Comparison of ENCODE assay signal across 16 cellular contexts in the genomic region with DNA sequence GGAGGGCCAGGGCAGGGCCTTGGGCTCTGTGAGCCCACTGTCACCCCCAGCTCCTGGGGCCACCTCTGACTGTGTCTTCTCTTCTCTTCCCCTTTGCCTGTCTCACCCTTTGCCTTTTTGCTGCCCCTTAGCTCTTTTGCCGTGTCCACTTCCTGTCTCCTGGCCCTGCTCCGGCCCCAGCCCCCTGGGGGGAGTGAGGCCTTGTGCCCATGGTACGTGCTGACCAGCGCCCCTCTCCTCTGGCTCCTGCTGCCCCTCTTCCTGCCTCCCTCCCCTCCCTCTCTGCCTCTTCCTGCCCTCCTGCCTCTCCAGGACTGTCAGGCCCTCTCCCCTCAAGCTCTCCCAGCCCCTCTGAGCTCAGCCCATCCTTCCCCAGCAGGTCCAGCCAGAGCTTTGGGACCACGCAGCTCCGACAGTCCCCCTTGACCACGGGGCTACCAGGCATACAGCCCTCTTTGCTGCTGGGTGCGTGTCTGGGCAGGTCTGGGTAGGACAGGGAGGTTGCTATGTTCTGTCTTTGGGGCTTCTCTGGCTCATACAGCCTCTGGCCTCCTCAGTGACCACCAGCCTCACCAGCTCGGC.
"Had no signal": no experiment of that assay in that cellular context is flagged by ENCODE, and none has a peak within 500 bp of the region (broad histone marks: within the 10 kb centered on the region; RNA-seq: fewer than 3 reads in every experiment).

No MANE protein-coding gene starts in this region.

- H3K27ac ChIP-seq: adrenal gland, tibial artery, uterus had no signal

- H3K27ac Mint-ChIP-seq: activated B cell treated with CpG ODN at 0.5 μM for 24 hours; activated CD4-positive, alpha-beta memory T cell treated with anti-CD3 and anti-CD28 coated beads, Interleukin-2, amount 10 ng/mL, durations not matched to agents 7 days and 5 days; activated naive CD4-positive, alpha-beta T cell treated with anti-CD3 and anti-CD28 coated beads for 36 hours; activated T-cell treated with anti-CD3 and anti-CD28 coated beads, Interleukin-2, amount 50 U/mL, for 24 hours; natural killer cell treated with Interleukin-12 subunit alpha and Interleukin-12 subunit beta and Interleukin-15 and Interleukin-18, amount 100 ng/mL, for 72 hours had no signal

- H3K36me3 Mint-ChIP-seq: natural killer cell treated with Interleukin-12 subunit alpha and Interleukin-12 subunit beta and Interleukin-15 and Interleukin-18, amount 100 ng/mL, for 72 hours had no signal

- H3K27me3 Mint-ChIP-seq: effector memory CD8-positive, alpha-beta T cell; natural killer cell treated with Interleukin-12 subunit alpha and Interleukin-12 subunit beta and Interleukin-15 and Interleukin-18, amount 100 ng/mL, for 72 hours had no signal

- H3K9me3 ChIP-seq: adrenal gland, tibial artery, uterus had no signal

- DNase-seq: activated B cell treated with CpG ODN at 0.5 μM for 24 hours; activated CD4-positive, alpha-beta memory T cell treated with anti-CD3 and anti-CD28 coated beads, Interleukin-2, amount 10 ng/mL, durations not matched to agents 7 days and 5 days; activated CD4-positive, alpha-beta T cell treated with anti-CD3 and anti-CD28 coated beads for 48 hours; activated naive CD4-positive, alpha-beta T cell treated with anti-CD3 and anti-CD28 coated beads for 36 hours; activated T-cell treated with anti-CD3 and anti-CD28 coated beads, Interleukin-2, amount 50 U/mL, for 24 hours; adrenal gland; effector memory CD8-positive, alpha-beta T cell; left cardiac atrium; occipital lobe; stimulated activated CD4-positive, alpha-beta T cell treated with anti-CD3 and anti-CD28 coated beads, Interleukin-12 subunit alpha, Interleukin-12 subunit beta, amount 100 ng/mL, for 4 hours; stimulated activated CD4-positive, alpha-beta T cell treated with anti-CD3 and anti-CD28 coated beads, Interleukin-1b, Interleukin-23, amount 100 ng/mL, for 48 hours; stimulated activated CD8-positive, alpha-beta memory T cell treated with anti-CD3 and anti-CD28 coated beads, Interleukin-4, amount 100 ng/mL, for 48 hours; stimulated activated naive CD4-positive, alpha-beta T cell treated with Interleukin-2 at 50 U/mL for 16 hours; tibial artery; uterus had no signal

- H3K4me3 Mint-ChIP-seq: activated B cell treated with CpG ODN at 0.5 μM for 24 hours; activated CD4-positive, alpha-beta memory T cell treated with anti-CD3 and anti-CD28 coated beads, Interleukin-2, amount 10 ng/mL, durations not matched to agents 7 days and 5 days; activated naive CD4-positive, alpha-beta T cell treated with anti-CD3 and anti-CD28 coated beads for 36 hours; activated T-cell treated with anti-CD3 and anti-CD28 coated beads, Interleukin-2, amount 50 U/mL, for 24 hours; effector memory CD8-positive, alpha-beta T cell; natural killer cell treated with Interleukin-12 subunit alpha and Interleukin-12 subunit beta and Interleukin-15 and Interleukin-18, amount 100 ng/mL, for 72 hours had no signal

- H3K9me3 Mint-ChIP-seq: activated B cell treated with CpG ODN at 0.5 μM for 24 hours; activated CD4-positive, alpha-beta memory T cell treated with anti-CD3 and anti-CD28 coated beads, Interleukin-2, amount 10 ng/mL, durations not matched to agents 7 days and 5 days; activated naive CD4-positive, alpha-beta T cell treated with anti-CD3 and anti-CD28 coated beads for 36 hours; activated T-cell treated with anti-CD3 and anti-CD28 coated beads, Interleukin-2, amount 50 U/mL, for 24 hours; effector memory CD8-positive, alpha-beta T cell; natural killer cell treated with Interleukin-12 subunit alpha and Interleukin-12 subunit beta and Interleukin-15 and Interleukin-18, amount 100 ng/mL, for 72 hours had no signal

- ATAC-seq: effector memory CD8-positive, alpha-beta T cell; left cardiac atrium; natural killer cell treated with Interleukin-12 subunit alpha and Interleukin-12 subunit beta and Interleukin-15 and Interleukin-18, amount 100 ng/mL, for 72 hours had no signal

- H3K4me3 ChIP-seq: adrenal gland, tibial artery, uterus had no signal

- H3K27me3 ChIP-seq: adrenal gland, tibial artery, uterus had no signal

- H3K36me3 ChIP-seq: uterus had no signal

- H3K4me1 ChIP-seq: uterus had no signal
